ENCODE assay signal across 28 cellular contexts in genomic region chr2:99217929-99218501, GRCh38. TPM values are rescaled to one million over a fixed set of nuclear protein-coding genes. Genes with fewer than 3 reads are reported as not detected.
"Had no signal": no experiment of that assay in that cellular context is flagged by ENCODE, and none has a peak within 500 bp of the region (broad histone marks: within the 10 kb centered on the region; RNA-seq: fewer than 3 reads in every experiment).

No MANE protein-coding gene starts in this region.

- H3K27ac Mint-ChIP-seq: activated B cell treated with CpG ODN at 0.5 μM for 24 hours; activated CD4-positive, alpha-beta memory T cell treated with anti-CD3 and anti-CD28 coated beads for 36 hours; activated CD4-positive, alpha-beta T cell treated with anti-CD3 and anti-CD28 coated beads for 36 hours; activated naive CD4-positive, alpha-beta T cell treated with anti-CD3 and anti-CD28 coated beads, Interleukin-2, amount 50 U/mL, for 24 hours; mesothelial cell of epicardium; natural killer cell had no signal

- H3K4me3 Mint-ChIP-seq: activated B cell treated with CpG ODN at 0.5 μM for 24 hours; activated CD4-positive, alpha-beta memory T cell treated with anti-CD3 and anti-CD28 coated beads for 36 hours; activated CD4-positive, alpha-beta T cell treated with anti-CD3 and anti-CD28 coated beads for 36 hours; activated naive CD4-positive, alpha-beta T cell treated with anti-CD3 and anti-CD28 coated beads, Interleukin-2, amount 50 U/mL, for 24 hours; mesothelial cell of epicardium; natural killer cell had no signal

- H3K4me1 Mint-ChIP-seq: activated B cell treated with CpG ODN at 0.5 μM for 24 hours; activated CD4-positive, alpha-beta T cell treated with anti-CD3 and anti-CD28 coated beads for 36 hours; activated naive CD4-positive, alpha-beta T cell treated with anti-CD3 and anti-CD28 coated beads, Interleukin-2, amount 50 U/mL, for 24 hours; mesothelial cell of epicardium; natural killer cell had no signal

- H3K27me3 Mint-ChIP-seq: activated B cell treated with CpG ODN at 0.5 μM for 24 hours; activated CD4-positive, alpha-beta memory T cell treated with anti-CD3 and anti-CD28 coated beads for 36 hours; activated CD4-positive, alpha-beta T cell treated with anti-CD3 and anti-CD28 coated beads for 36 hours; activated naive CD4-positive, alpha-beta T cell treated with anti-CD3 and anti-CD28 coated beads, Interleukin-2, amount 50 U/mL, for 24 hours had no signal

- H3K36me3 Mint-ChIP-seq: natural killer cell had no signal

- ATAC-seq: activated CD4-positive, alpha-beta T cell treated with anti-CD3 and anti-CD28 coated beads for 36 hours; left ventricle myocardium superior; natural killer cell had no signal

- H3K9me3 Mint-ChIP-seq: activated B cell treated with CpG ODN at 0.5 μM for 24 hours; activated CD4-positive, alpha-beta memory T cell treated with anti-CD3 and anti-CD28 coated beads for 36 hours; activated naive CD4-positive, alpha-beta T cell treated with anti-CD3 and anti-CD28 coated beads, Interleukin-2, amount 50 U/mL, for 24 hours; natural killer cell had no signal

- DNase-seq: activated B cell treated with CpG ODN at 0.5 μM for 24 hours; activated CD4-positive, alpha-beta memory T cell treated with anti-CD3 and anti-CD28 coated beads for 36 hours; activated CD4-positive, alpha-beta T cell treated with anti-CD3 and anti-CD28 coated beads for 36 hours; activated gamma-delta T cell treated with Interleukin-2 at 50 U/mL for 16 hours; activated T-cell treated with anti-CD3 and anti-CD28 coated beads, Interleukin-2, amount 50 U/mL, for 1 hour; adrenal gland; brain microvascular endothelial cell; caudate nucleus; dermis blood vessel endothelial cell; effector CD8-positive, alpha-beta T cell; erythroblast; glutamatergic neuron; left ventricle myocardium superior; mammary epithelial cell; natural killer cell; ovary; stimulated activated CD4-positive, alpha-beta T cell treated with anti-CD3 and anti-CD28 coated beads, Interleukin-4, amount 100 ng/mL, for 24 hours; stimulated activated naive CD4-positive, alpha-beta T cell treated with Interleukin-2 at 50 U/mL for 16 hours had no signal

- H3K4me3 ChIP-seq: adrenal gland, ascending aorta, hepatocyte, ovary, prostate gland, thoracic aorta had no signal

RNA-seq across cellular contexts. Expression of gene LYG2, which starts 37.5 kb away (rescaled TPM):
- total RNA-seq: activated B cell treated with CpG ODN at 0.5 μM for 24 hours; activated CD4-positive, alpha-beta memory T cell treated with anti-CD3 and anti-CD28 coated beads for 36 hours; activated CD4-positive, alpha-beta T cell treated with anti-CD3 and anti-CD28 coated beads for 36 hours; adrenal gland; ascending aorta; dermis blood vessel endothelial cell; fibroblast of lung; frontal cortex; hepatocyte; left ventricle myocardium superior; mammary epithelial cell; mesothelial cell of epicardium; natural killer cell; ovary; prostate gland; T-helper 2 cell treated with Interferon-gamma antibody and Interleukin-4, amounts not matched to agents 100 ng/mL and 5 ng/mL, for 36 hours; thoracic aorta; ureter had no signal
